8 cellular contexts compared by ENCODE assay signal in genomic region chr12:47773858-47774580, GRCh38. TPM values are rescaled to one million over a fixed set of nuclear protein-coding genes. Genes with fewer than 3 reads are reported as not detected.
DNase-seq lines count a peak whose midpoint lies in the region; ATAC-seq and TF ChIP-seq lines count a peak whose summit lies in the region.

No MANE protein-coding gene starts in this region.

- ATAC-seq in naive B cell (ENCODE audit: low read depth in 2 of 2) (no peak), HG02885 (IDR thresholded peaks at IDR 0.05; ENCODE audit: poor library complexity, unreplicated experiment) (no peak)

- peaks cover 23 to 47% (median 31%) of the 10 kb centered on the region in 3 donors for H3K4me1 Mint-ChIP-seq in naive B cell

- CTCF ChIA-PET in BJ (lab: Yijun Ruan, JAX), result interaction anchor here (1.4 to 19.2 kb wide), 6 partner anchors 18 to 63 kb away, joined by 3 to 454 read pairs (median 122); partner anchors contain the start of genes ENDOU and RAPGEF3

- TF ChIP-seq CTCF in BJ (IDR thresholded peaks at IDR 0.05; ENCODE audit: insufficient read depth, low read depth, low read length), result 0 out of 2 replicates have a peak, but pooled peaks have one; percentile 0
- no peak for TF ChIP-seq CTCF in Loucy (conservative IDR thresholded peaks at IDR 0.05; ENCODE audit: low read length)
- no peak for TF ChIP-seq CTCF in coronary artery (IDR thresholded peaks at IDR 0.05)

- H3F3A ChIP-seq in Loucy (ENCODE audit: low read depth), result no peaks in the 10 kb centered on the region; the same call in 1 of the 2 replicates

- H3K9ac ChIP-seq in Loucy (ENCODE audit: low read depth, low read length, poor library complexity, severe bottlenecking), result peak overlapping the region; percentile 73

- H3K9me3 Mint-ChIP-seq in naive B cell, result no peaks in the 10 kb centered on the region

- H3K27me3 Mint-ChIP-seq in naive B cell, result no peaks in the 10 kb centered on the region

- peaks cover 4% of the 10 kb centered on the region for H4K20me1 ChIP-seq in Loucy (ENCODE audit: insufficient read depth, low read length, poor library complexity, severe bottlenecking)

- H3K36me3 ChIP-seq in BJ (ENCODE audit: control insufficient read depth, insufficient read depth, low read length) (no peaks in the 10 kb centered on the region), Loucy (ENCODE audit: insufficient read depth, low read length) (no peaks in the 10 kb centered on the region)

- H3K4me3 ChIP-seq in BJ (ENCODE audit: low read depth, low read length) (peak overlapping the region; percentile 63), Loucy (ENCODE audit: low read length, poor library complexity, severe bottlenecking) (peak overlapping the region; percentile 80), coronary artery (peak overlapping the region; percentile 95)

- peak overlapping the region; percentile 91; the same call in 1 of the 2 replicates for H2AFZ ChIP-seq in Loucy (ENCODE audit: low read length)

- peak overlapping the region; percentile 50 to 96 (median 72) for H3K27ac Mint-ChIP-seq in naive B cell

- H3K27me3 ChIP-seq in BJ (ENCODE audit: control insufficient read depth, insufficient read depth, low read length) (no peaks in the 10 kb centered on the region; the same call in 1 of the 2 replicates), Loucy (ENCODE audit: insufficient read depth, low read length, poor library complexity, severe bottlenecking) (no peaks in the 10 kb centered on the region)

- DNase-seq in BJ (ENCODE audit: low read depth) (no peak), coronary artery (ENCODE audit: low spot score) (no peak), naive B cell (no peak), DMS153 (lab: John Stamatoyannopoulos, UW) (no peak), kidney glomerular epithelial cell (lab: John Stamatoyannopoulos, UW) (no peak), SIG-M5 treated with dmso at 0.1 percent for 504 hours (lab: John Stamatoyannopoulos, UW; ENCODE audit: unreplicated experiment) (no peak)

- POLR2A ChIA-PET in BJ (lab: Charles Lee), result no interaction called here

- H3K9me2 ChIP-seq in Loucy (replicated peaks; ENCODE audit: low read depth, low read length), result no peaks in the 10 kb centered on the region

- H3K4me1 ChIP-seq in Loucy (ENCODE audit: insufficient read depth, low read length, poor library complexity, severe bottlenecking), result peaks cover 49% of the 10 kb centered on the region

- peak overlapping the region; percentile 92 for H3K4me2 ChIP-seq in Loucy (ENCODE audit: low read depth, low read length, poor library complexity, severe bottlenecking)

- no peaks in the 10 kb centered on the region for H3K36me3 Mint-ChIP-seq in naive B cell

- peaks cover 10% of the 10 kb centered on the region for H3K79me2 ChIP-seq in Loucy (ENCODE audit: insufficient read depth, low read length)

- peak overlapping the region; percentile 78 to 89 for H3K27ac ChIP-seq in coronary artery

- H3K9me3 ChIP-seq in Loucy (ENCODE audit: insufficient read depth, low read depth, low read length), result no peaks in the 10 kb centered on the region

- peak overlapping the region; percentile 84 to 95 (median 91) for H3K4me3 Mint-ChIP-seq in naive B cell

RNA-seq across cellular contexts. Expression of gene SLC48A1, which starts 1.0 kb away (rescaled TPM):
- 11.4 and 16.6 TPM in 2 replicates for polyA plus RNA-seq in BJ (2011; rRNA removed)
- 11.3 and 16.0 TPM in 2 replicates for polyA minus RNA-seq in BJ (2011; rRNA and poly(A)+ RNA removed)
- 10 to 100 TPM; 12.2 to 18.3 (median 13.9) TPM for polyA plus RNA-seq in naive B cell (ENCODE audit: low read depth in 6 of 6)

RNA-seq across cellular contexts. Expression of gene RAPGEF3, which starts 15.3 kb away (rescaled TPM):
- polyA plus RNA-seq in BJ (2011; rRNA removed), result 1.3 and 2.4 TPM in 2 replicates
- 2.0 and 3.9 TPM in 2 replicates for polyA minus RNA-seq in BJ (2011; rRNA and poly(A)+ RNA removed)
- 1 to 10 TPM in 2 of 6 donors, under 1 TPM in 3, not detected in 1; 0.39 to 2.6 (median 0.52) TPM for polyA plus RNA-seq in naive B cell (ENCODE audit: low read depth in 6 of 6)

RNA-seq across cellular contexts. Expression of gene HDAC7, which starts 45.7 kb away (rescaled TPM):
- polyA plus RNA-seq in BJ (2011; rRNA removed) (28.2 and 67.0 TPM in 2 replicates), naive B cell (ENCODE audit: low read depth in 6 of 6) (10 to 100 TPM in 1 of 6 donors, 1 to 10 TPM in 5; 4.5 to 17.1 (median 7.0) TPM)
- polyA minus RNA-seq in BJ (2011; rRNA and poly(A)+ RNA removed), result 34.9 and 35.2 TPM in 2 replicates

RNA-seq across cellular contexts. Expression of gene ENDOU, which starts 48.7 kb away (rescaled TPM):
- polyA plus RNA-seq in BJ (2011; rRNA removed), result 0.06 TPM in 1 of 2 replicates, not detected in the other
- polyA minus RNA-seq in BJ (2011; rRNA and poly(A)+ RNA removed), result not detected in 2 replicates
- polyA plus RNA-seq in naive B cell (ENCODE audit: low read depth in 6 of 6), result under 1 TPM in 1 of 6 donors, not detected in 5; 0.21 TPM
